Comparison of ENCODE assay signal across 22 cellular contexts in the genomic region with DNA sequence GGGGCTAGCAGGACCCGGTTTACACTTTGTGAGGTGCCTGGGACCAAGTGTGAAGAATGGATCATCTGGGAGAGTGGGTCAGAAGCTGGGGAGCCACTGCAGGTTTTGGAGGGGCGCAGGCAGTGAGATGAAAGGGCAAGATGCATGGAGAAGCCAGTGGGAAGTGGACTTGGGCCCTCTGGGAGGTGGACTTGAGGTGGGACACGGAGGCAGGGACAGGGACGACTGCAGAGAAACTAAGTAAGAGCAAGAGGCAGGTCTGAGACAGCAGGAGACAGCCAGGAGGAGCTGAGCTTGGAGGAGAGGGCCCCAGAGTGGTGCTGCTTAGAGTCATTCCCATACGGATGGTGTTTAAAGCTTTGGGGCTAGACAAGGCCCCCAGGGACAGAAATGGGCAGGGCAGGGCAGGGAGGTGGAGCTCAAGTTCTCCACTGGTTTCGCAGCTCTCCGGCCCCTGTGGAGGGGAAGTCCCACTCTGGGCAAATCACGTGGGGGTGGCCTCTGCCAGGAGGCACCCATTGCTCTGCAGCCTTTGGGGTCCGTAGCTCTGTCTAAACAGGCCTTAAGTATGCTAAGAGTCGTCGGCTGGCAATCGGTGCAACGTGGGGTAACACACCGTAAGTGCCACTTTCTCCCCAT. TPM values are rescaled to one million over a fixed set of nuclear protein-coding genes. Genes with fewer than 3 reads are reported as not detected.
DNase-seq lines count a peak whose midpoint lies in the region; TF ChIP-seq lines count a peak whose summit lies in the region.
"Had no signal": no experiment of that assay in that cellular context is flagged by ENCODE, and none has a peak within 500 bp of the region (broad histone marks: within the 10 kb centered on the region; RNA-seq: fewer than 3 reads in every experiment).

No MANE protein-coding gene starts in this region.

- H3K36me3 Mint-ChIP-seq in Caco-2 (ENCODE audit: insufficient read depth, unreplicated experiment), result peaks cover 5% of the 10 kb centered on the region
- no peaks in the 10 kb centered on the region for H3K36me3 Mint-ChIP-seq in nephron (ENCODE audit: low read depth)

- H3K4me3 ChIP-seq in BLaER1 treated with 17β-estradiol and CSF1 and Interleukin-3, amounts not matched to agents 10 nM and 100 nM, result no peak overlapping the region
- H3K4me3 ChIP-seq in Caco-2 (ENCODE audit: low read depth, low read length) (no peak overlapping the region), dorsolateral prefrontal cortex (no peak overlapping the region)
- H3K4me3 ChIP-seq: suprapubic skin had no signal

- no TSS peak for BruUV-seq in Caco-2 (replicated peaks; lab: Mats Ljungman, UMichigan)

- H3K9ac ChIP-seq in BLaER1 treated with 17β-estradiol and CSF1 and Interleukin-3, amounts not matched to agents 10 nM and 100 nM, result peak overlapping the region in 2 of 11 experiments; percentile 82 to 84; a peak in 3 of 22 replicates

- 0 out of 22 replicates have a peak, but pooled peaks cover 0 to 3% (median 0%) of the 10 kb centered on the region in 11 experiments for H3K9me3 ChIP-seq in BLaER1 treated with 17β-estradiol and CSF1 and Interleukin-3, amounts not matched to agents 10 nM and 100 nM (replicated peaks in 1 of 11)
- H3K9me3 ChIP-seq in Caco-2, result no peaks in the 10 kb centered on the region; the same call in 1 of the 2 replicates
- H3K9me3 ChIP-seq: heart left ventricle, suprapubic skin had no signal

- H3K27me3 Mint-ChIP-seq in Caco-2 (ENCODE audit: insufficient read depth, unreplicated experiment) (peaks cover 11% of the 10 kb centered on the region), nephron (ENCODE audit: low read depth) (peaks cover 33% of the 10 kb centered on the region)

- peaks cover 9% of the 10 kb centered on the region for H3K4me1 Mint-ChIP-seq in Caco-2 (ENCODE audit: low read depth, unreplicated experiment)
- H3K4me1 Mint-ChIP-seq in nephron, result no peaks in the 10 kb centered on the region
- H3K4me1 Mint-ChIP-seq: activated B cell treated with CpG ODN at 0.5 μM for 24 hours had no signal

- H3K4me2 ChIP-seq in BLaER1 treated with 17β-estradiol and CSF1 and Interleukin-3, amounts not matched to agents 10 nM and 100 nM, result peak overlapping the region; percentile 89 to 99 (median 96)

- no peak for TF ChIP-seq CTCF in Caco-2 (IDR thresholded peaks at IDR 0.05; ENCODE audit: insufficient read depth in 1 of 2, low read depth in 1 of 2, low read length in 1 of 2, severe bottlenecking in 1 of 2, unreplicated experiment in 1 of 2)
- TF ChIP-seq CTCF in dorsolateral prefrontal cortex (IDR thresholded peaks at IDR 0.05 in 54 of 56, conservative IDR thresholded peaks at IDR 0.05 in 2 of 56; ENCODE audit: low read depth in 1 of 56, partially characterized antibody in 56 of 56), result no peak
- no peak for TF ChIP-seq CTCF in nephron (IDR thresholded peaks at IDR 0.05; ENCODE audit: unreplicated experiment in 3 of 3)

- H4K20me1 ChIP-seq in BLaER1 treated with 17β-estradiol and CSF1 and Interleukin-3, amounts not matched to agents 10 nM and 100 nM, result no peaks in the 10 kb centered on the region; a peak in 1 of 22 replicates

- H3K27ac Mint-ChIP-seq in Caco-2 (ENCODE audit: unreplicated experiment) (no peak overlapping the region), nephron (no peak overlapping the region)
- H3K27ac Mint-ChIP-seq: activated B cell treated with CpG ODN at 0.5 μM for 24 hours had no signal

- H3K4me1 ChIP-seq in BLaER1 treated with 17β-estradiol and CSF1 and Interleukin-3, amounts not matched to agents 10 nM and 100 nM, result peaks cover 23 to 50% (median 31%) of the 10 kb centered on the region in 10 experiments
- H3K4me1 ChIP-seq in Caco-2, result peaks cover 23% of the 10 kb centered on the region

- CTCF ChIA-PET in Caco-2 (lab: Charles Lee), result interaction anchor here (0.7 to 2.0 kb wide), 3 partner anchors 104 to 164 kb away, joined by 3 to 21 read pairs (median 3); no protein-coding TSS in a partner anchor

- POLR2A ChIA-PET in Caco-2 (lab: Charles Lee), result no interaction called here

- DNase-seq in Caco-2, result no peak
- DNase-seq in dorsolateral prefrontal cortex, result no peak
- DNase-seq in activated effector memory CD4-positive, alpha-beta T cell treated with Interleukin-2 at 50 U/mL for 16 hours, result no peak
- no peak for DNase-seq in NCI-H2196 (lab: John Stamatoyannopoulos, UW; ENCODE audit: unreplicated experiment)
- no peak for DNase-seq in mesenteric fat pad (ENCODE audit: low spot score)
- no peak for DNase-seq in GDM1 (lab: John Stamatoyannopoulos, UW)
- DNase-seq: activated B cell treated with CpG ODN at 0.5 μM for 24 hours; activated CD8-positive, alpha-beta memory T cell treated with anti-CD3 and anti-CD28 coated beads for 24 hours; DMS 273 treated with DMSO at 0.1 percent for 48 hours; KG1; kidney; NCI-H1092; NCI-H2081 treated with DMSO at 0.1 percent for 48 hours; NCI-H69; SHP77; stimulated activated CD8-positive, alpha-beta memory T cell treated with anti-CD3 and anti-CD28 coated beads, Interleukin-4, amount 100 ng/mL, for 48 hours had no signal

- peaks cover 0 to 30% (median 25%) of the 10 kb centered on the region in 11 experiments; a peak in 18 of 22 replicates for H3K27me3 ChIP-seq in BLaER1 treated with 17β-estradiol and CSF1 and Interleukin-3, amounts not matched to agents 10 nM and 100 nM
- H3K27me3 ChIP-seq in Caco-2 (replicated peaks; ENCODE audit: control insufficient read depth, insufficient read depth, low read length) (no peaks in the 10 kb centered on the region), dorsolateral prefrontal cortex (no peaks in the 10 kb centered on the region)
- H3K27me3 ChIP-seq: heart left ventricle had no signal

- H3K4me3 Mint-ChIP-seq in Caco-2 (ENCODE audit: unreplicated experiment) (peak overlapping the region; percentile 33), nephron (peak overlapping the region; percentile 62 to 65 (median 62))
- H3K4me3 Mint-ChIP-seq: activated B cell treated with CpG ODN at 0.5 μM for 24 hours had no signal

- intact Hi-C loops in Caco-2 (cut with micrococcal nuclease; ENCODE audit: unreplicated experiment) (loop anchor here (1.0 kb wide), 3 partner anchors 32 to 164 kb away; no protein-coding TSS in a partner anchor), dorsolateral prefrontal cortex (cut with DNase I) (loop anchor here (1.0 to 10.0 kb wide), 4 partner anchors 69 to 164 kb away; no protein-coding TSS in a partner anchor)

- H3K36me3 ChIP-seq in BLaER1 treated with 17β-estradiol and CSF1 and Interleukin-3, amounts not matched to agents 10 nM and 100 nM, result peaks cover 0 to 4% (median 0%) of the 10 kb centered on the region in 11 experiments; a peak in 2 of 22 replicates
- H3K36me3 ChIP-seq in Caco-2 (ENCODE audit: control insufficient read depth, insufficient read depth, low read length), result no peaks in the 10 kb centered on the region
- H3K36me3 ChIP-seq: heart left ventricle, suprapubic skin had no signal

- 0 out of 22 replicates have a peak overlapping the region, but pooled peaks of 1 of the 11 experiments have one; percentile 74 for H3K27ac ChIP-seq in BLaER1 treated with 17β-estradiol and CSF1 and Interleukin-3, amounts not matched to agents 10 nM and 100 nM
- peak overlapping the region in 32 of 59 donors; percentile 14 to 95 (median 76) for H3K27ac ChIP-seq in dorsolateral prefrontal cortex
- H3K27ac ChIP-seq: suprapubic skin had no signal

- no peaks in the 10 kb centered on the region for H3K9me3 Mint-ChIP-seq in Caco-2 (ENCODE audit: unreplicated experiment)
- H3K9me3 Mint-ChIP-seq in nephron, result no peaks in the 10 kb centered on the region
- H3K9me3 Mint-ChIP-seq: activated B cell treated with CpG ODN at 0.5 μM for 24 hours had no signal

RNA-seq across cellular contexts. Expression of gene PTPRE, which starts 1.2 kb away (rescaled TPM):
- total RNA-seq in Caco-2 (2022), result 0.46 and 0.50 TPM in 2 replicates
- total RNA-seq in dorsolateral prefrontal cortex, result 10 to 100 TPM; 26.2 to 55.9 (median 39.1) TPM
- total RNA-seq in mesenteric fat pad, result 49.7 TPM

RNA-seq across cellular contexts. Expression of gene CLRN3, which starts 13.0 kb away (rescaled TPM):
- total RNA-seq in Caco-2 (2022) (0.93 and 1.1 TPM in 2 replicates), dorsolateral prefrontal cortex (1 to 10 TPM in 6 of 120 experiments, under 1 TPM in 42, not detected in 72; 0.25 to 1.7 (median 0.59) TPM), mesenteric fat pad (0.29 TPM)
- total RNA-seq: activated B cell treated with CpG ODN at 0.5 μM for 24 hours; cardiac septum; suprapubic skin; T-helper 2 cell treated with Interferon-gamma antibody and Interleukin-4, amounts not matched to agents 100 ng/mL and 5 ng/mL, for 36 hours had no signal

Comparison
In these comparisons a context has a peak if more than half of its experiments do, and no peak if none do; other contexts are left out.
1. RNA of gene PTPRE, which starts 1.2 kb away (total RNA-seq): 49.7 TPM in mesenteric fat pad (single experiment) and 26.2 to 55.9 TPM in dorsolateral prefrontal cortex; 0.46 to 0.50 TPM in Caco-2; every median in the first group is over 10 times any median in the second.